In genomic region chr12:47965581-47965980, GRCh38 we compare ENCODE assay signal across 21 cellular contexts. TPM values are rescaled to one million over a fixed set of nuclear protein-coding genes. Genes with fewer than 3 reads are reported as not detected.
DNase-seq lines count a peak whose midpoint lies in the region; ATAC-seq, FAIRE-seq and TF ChIP-seq lines count a peak whose summit lies in the region.
"Had no signal": no experiment of that assay in that cellular context is flagged by ENCODE, and none has a peak within 500 bp of the region (broad histone marks: within the 10 kb centered on the region; RNA-seq: fewer than 3 reads in every experiment).

No MANE protein-coding gene starts in this region.

- SMC1A ChIA-PET in GM12878 (lab: Charles Lee; ENCODE audit: uncharacterized antibody, unreplicated experiment), result interaction anchor here (2.2 kb wide), 1 partner anchor 11 kb away, joined by 4 read pairs; no protein-coding TSS in a partner anchor

- ATAC-seq in activated CD8-positive, alpha-beta memory T cell treated with anti-CD3 and anti-CD28 coated beads, Interleukin-2, amount 10 ng/mL, durations not matched to agents 7 days and 5 days, result no peak
- ATAC-seq in GM12878 (no peak), esophagus mucosa (no peak), Right ventricle myocardium inferior (no peak)
- ATAC-seq: activated CD4-positive, CD25-positive, alpha-beta regulatory T cell treated with anti-CD3 and anti-CD28 coated beads, Interleukin-2, amount 50 U/mL, for 24 hours; right cardiac atrium had no signal

- POLR2A ChIA-PET in GM12878 (lab: Charles Lee), result interaction anchor here (0.5 to 0.8 kb wide), 2 partner anchors 188 to 233 kb away, joined by 3 read pairs; no protein-coding TSS in a partner anchor

- H3K4me1 ChIP-seq in GM12878 (ENCODE audit: control insufficient read depth, insufficient read depth, low read length), result peaks cover 3% of the 10 kb centered on the region

- in situ Hi-C loops in GM12878 (cut with MboI), result loop anchor here (5.0 kb wide), 1 partner anchor 197 kb away; no protein-coding TSS in a partner anchor

- no peak for TF ChIP-seq POLR2A in GM12878 (IDR thresholded peaks at IDR 0.05; ENCODE audit: low read depth, low read length)

- no peak for TF ChIP-seq RAD21 in GM12878 (IDR thresholded peaks at IDR 0.05; ENCODE audit: insufficient read depth, low read depth, low read length)

- no TSS peak for BruUV-seq in GM12878 (replicated peaks; lab: Mats Ljungman, UMichigan)

- no peak overlapping the region for H3K27ac ChIP-seq in GM12878 (ENCODE audit: control insufficient read depth, insufficient read depth)
- H3K27ac ChIP-seq: stomach had no signal

- peaks cover 48% of the 10 kb centered on the region for H3K36me3 Mint-ChIP-seq in activated CD8-positive, alpha-beta memory T cell treated with anti-CD3 and anti-CD28 coated beads, Interleukin-2, amount 10 ng/mL, durations not matched to agents 7 days and 5 days
- peaks cover 31% of the 10 kb centered on the region for H3K36me3 Mint-ChIP-seq in nephron (ENCODE audit: low read depth)

- H3K9me3 Mint-ChIP-seq in activated CD8-positive, alpha-beta memory T cell treated with anti-CD3 and anti-CD28 coated beads, Interleukin-2, amount 10 ng/mL, durations not matched to agents 7 days and 5 days (ENCODE audit: low read depth), result no peaks in the 10 kb centered on the region
- H3K9me3 Mint-ChIP-seq in nephron, result no peaks in the 10 kb centered on the region

- H3K4me2 ChIP-seq in GM12878 (ENCODE audit: control insufficient read depth, insufficient read depth), result 0 out of 2 replicates have a peak overlapping the region, but pooled peaks have one; percentile 41

- H3K4me3 ChIP-seq in GM12878, result no peak overlapping the region
- H3K4me3 ChIP-seq: stomach had no signal

- H3K79me2 ChIP-seq in GM12878 (ENCODE audit: control insufficient read depth, insufficient read depth, low read length), result peaks cover 6% of the 10 kb centered on the region

- TF ChIP-seq CTCF in GM12878 (IDR thresholded peaks at IDR 0.05 in 2 of 3, conservative IDR thresholded peaks at IDR 0.05 in 1 of 3; ENCODE audit: control insufficient read depth in 2 of 3, extremely low read depth in 1 of 3, insufficient read depth in 1 of 3, low read depth in 3 of 3, low read length in 3 of 3) (no peak), nephron (IDR thresholded peaks at IDR 0.05; ENCODE audit: unreplicated experiment in 3 of 3) (no peak)

- H3K36me3 ChIP-seq in GM12878 (ENCODE audit: control insufficient read depth in 2 of 2, insufficient read depth in 2 of 2, low read length in 1 of 2), result peaks cover 0 to 12% of the 10 kb centered on the region in 2 experiments; a peak in 2 of 4 replicates

- no peak overlapping the region for H2AFZ ChIP-seq in GM12878 (ENCODE audit: control insufficient read depth, low read depth, low read length)

- CTCF ChIA-PET in activated CD8-positive, alpha-beta memory T cell treated with anti-CD3 and anti-CD28 coated beads, Interleukin-2, amount 10 ng/mL, durations not matched to agents 7 days and 5 days (lab: Charles Lee), result interaction anchor here (2.9 to 4.2 kb wide), 3 partner anchors 15 to 192 kb away, joined by 13 to 30 read pairs (median 25); partner anchors contain the start of genes ASB8 and VDR
- CTCF ChIA-PET in GM12878 (lab: Yijun Ruan, JAX), result interaction anchor here (0.6 to 3.2 kb wide), 8 partner anchors 11 to 202 kb away, joined by 3 to 16 read pairs (median 5); partner anchors contain the start of gene ASB8

- FAIRE-seq in GM19239 (lab: Jason Lieb, UNC), result peak; percentile 14
- FAIRE-seq in GM12878 (lab: Jason Lieb, UNC), result no peak
- FAIRE-seq: keratinocyte had no signal

- no peaks in the 10 kb centered on the region; a peak in 1 of 4 replicates for H3K27me3 ChIP-seq in GM12878 (replicated peaks in 1 of 2; ENCODE audit: control insufficient read depth in 2 of 2, insufficient read depth in 2 of 2, low read length in 1 of 2)
- H3K27me3 ChIP-seq: stomach had no signal

- RAD21 ChIA-PET in GM12878 (lab: Charles Lee; ENCODE audit: unreplicated experiment), result interaction anchor here (2.4 kb wide), 1 partner anchor 199 kb away, joined by 7 read pairs; no protein-coding TSS in a partner anchor

- DNase-seq in activated CD8-positive, alpha-beta memory T cell treated with anti-CD3 and anti-CD28 coated beads, Interleukin-2, amount 10 ng/mL, durations not matched to agents 7 days and 5 days, result no peak
- no peak for DNase-seq in activated CD8-positive, alpha-beta memory T cell treated with anti-CD3 and anti-CD28 coated beads, Interleukin-2, amount 50 U/mL, for 48 hours
- DNase-seq in GM19239 (ENCODE audit: insufficient read length, low spot score) (no peak), GM12878 (ENCODE audit: low read depth, low spot score) (no peak), Right ventricle myocardium inferior (ENCODE audit: missing footprints) (no peak), kidney tubule cell (ENCODE audit: low spot score) (no peak)
- DNase-seq: activated CD8-positive, alpha-beta memory T cell treated with anti-CD3 and anti-CD28 coated beads, Interleukin-2, amount 50 U/mL, for 4 hours; caudate nucleus; effector CD4-positive, alpha-beta T cell; mesendoderm; NCI-H2029; NCI-H446 treated with DMSO at 0.1 percent for 48 hours; nucleus accumbens; right cardiac atrium; SHP77 treated with DMSO at 0.1 percent for 48 hours; stomach had no signal

- peak overlapping the region; percentile 6 for H3K4me3 Mint-ChIP-seq in activated CD8-positive, alpha-beta memory T cell treated with anti-CD3 and anti-CD28 coated beads, Interleukin-2, amount 10 ng/mL, durations not matched to agents 7 days and 5 days
- peak overlapping the region; percentile 60 to 99 (median 98) for H3K4me3 Mint-ChIP-seq in nephron

- no peak overlapping the region for H3K27ac Mint-ChIP-seq in activated CD8-positive, alpha-beta memory T cell treated with anti-CD3 and anti-CD28 coated beads, Interleukin-2, amount 10 ng/mL, durations not matched to agents 7 days and 5 days
- H3K27ac Mint-ChIP-seq in nephron, result no peak overlapping the region

- no peaks in the 10 kb centered on the region; the same call in 1 of the 2 replicates for H4K20me1 ChIP-seq in GM12878 (ENCODE audit: control insufficient read depth, insufficient read depth)

- no peak for TF ChIP-seq EP300 in GM12878 (IDR thresholded peaks at IDR 0.05; ENCODE audit: borderline replicate concordance in 1 of 2, control insufficient read depth in 1 of 2, low read depth in 2 of 2, low read length in 2 of 2)

- H3K4me1 Mint-ChIP-seq in activated CD8-positive, alpha-beta memory T cell treated with anti-CD3 and anti-CD28 coated beads, Interleukin-2, amount 10 ng/mL, durations not matched to agents 7 days and 5 days, result peaks cover 36% of the 10 kb centered on the region
- peaks cover 27% of the 10 kb centered on the region for H3K4me1 Mint-ChIP-seq in nephron

- no peaks in the 10 kb centered on the region for H3K9me3 ChIP-seq in GM12878 (replicated peaks; ENCODE audit: control insufficient read depth, insufficient read depth, low read length)
- H3K9me3 ChIP-seq: stomach had no signal

- 94% methylated on average over 3 of the region's 3 CpGs for WGBS in GM12878 (ENCODE audit: insufficient coverage, insufficient replicate concordance, low lambda C conversion rate, missing lambda C conversion rate)

- H3K27me3 Mint-ChIP-seq in activated CD8-positive, alpha-beta memory T cell treated with anti-CD3 and anti-CD28 coated beads, Interleukin-2, amount 10 ng/mL, durations not matched to agents 7 days and 5 days, result peaks cover 26% of the 10 kb centered on the region
- peaks cover 26% of the 10 kb centered on the region for H3K27me3 Mint-ChIP-seq in nephron (ENCODE audit: low read depth)

- H3K9ac ChIP-seq in GM12878 (ENCODE audit: control insufficient read depth, insufficient read depth, low read length), result no peak overlapping the region

- intact Hi-C loops in GM12878 (cut with micrococcal nuclease; ENCODE audit: unreplicated experiment), result no loop called here
- intact Hi-C loops in Right ventricle myocardium inferior (cut with DNase I), result loop anchor here (5.0 to 10.0 kb wide), 2 partner anchors 57 to 251 kb away; no protein-coding TSS in a partner anchor

RNA-seq across cellular contexts. Expression of gene TMEM106C, which starts 2.2 kb away (rescaled TPM):
- 100 to 1,000 TPM; 162 to 174 TPM for total RNA-seq in activated CD8-positive, alpha-beta memory T cell treated with anti-CD3 and anti-CD28 coated beads, Interleukin-2, amount 10 ng/mL, durations not matched to agents 7 days and 5 days
- 105 and 120 TPM in 2 replicates for total RNA-seq in GM12878 (2013; cell fraction: nucleolus; rRNA removed)
- total RNA-seq in GM12878 (2014; rRNA removed) (106 TPM in 2 replicates), GM12878 (2014; rRNA removed; fragmentation: Illumina TruSeq; extraction: Trizol) (97.4 and 101 TPM in 2 replicates), GM12878 (2021) (90.2 and 93.1 TPM in 2 replicates), esophagus mucosa (45.4 TPM), Right ventricle myocardium inferior (45.6 TPM)
- polyA plus RNA-seq in GM12878 (2011; ENCODE audit: low read depth), result 102 TPM
- polyA plus RNA-seq in GM12878 (2011; rRNA removed) (215 and 280 TPM in 2 replicates), GM12878 (2014; fragmentation: Illumina TruSeq; extraction: Trizol) (142 and 144 TPM in 2 replicates), GM12878 (2014; fragmentation: Nextera tagmentation; extraction: Ambion mirVana) (100 to 1,000 TPM; 190 to 236 TPM), GM12878 (2014; rRNA removed) (114 and 130 TPM in 2 replicates), GM12878 (2016; fragmentation: Nextera tagmentation; extraction: Ambion mirVana) (100 to 1,000 TPM; 177 to 179 TPM)
- 220 and 225 TPM in 2 replicates for polyA plus RNA-seq in GM12878 (2011; cell fraction: cytosol; rRNA removed)
- 244 and 345 TPM in 2 replicates for polyA plus RNA-seq in GM12878 (2011; cell fraction: nucleus; rRNA removed)
- polyA plus RNA-seq in GM12878 (2012), result 77.6 and 88.3 TPM in 2 replicates
- 226 and 281 TPM in 2 replicates for polyA minus RNA-seq in GM12878 (2011; rRNA and poly(A)+ RNA removed)
- 35.0 and 56.6 TPM in 2 replicates for polyA minus RNA-seq in GM12878 (2011; cell fraction: cytosol; rRNA and poly(A)+ RNA removed)
- polyA minus RNA-seq in GM12878 (2011; cell fraction: nucleus; rRNA and poly(A)+ RNA removed), result 128 and 153 TPM in 2 replicates

RNA-seq across cellular contexts. Expression of gene COL2A1, which starts 38.7 kb away (rescaled TPM):
- total RNA-seq in activated CD8-positive, alpha-beta memory T cell treated with anti-CD3 and anti-CD28 coated beads, Interleukin-2, amount 10 ng/mL, durations not matched to agents 7 days and 5 days, result under 1 TPM in 1 of 2 experiments, not detected in 1; 0.33 TPM
- total RNA-seq in GM12878 (2013; cell fraction: nucleolus; rRNA removed), result not detected in 2 replicates
- 0.27 and 0.28 TPM in 2 replicates for total RNA-seq in GM12878 (2014; rRNA removed)
- total RNA-seq in GM12878 (2014; rRNA removed; fragmentation: Illumina TruSeq; extraction: Trizol), result 0.09 and 0.13 TPM in 2 replicates
- 0.66 and 0.67 TPM in 2 replicates for total RNA-seq in GM12878 (2021)
- 0.12 TPM for polyA plus RNA-seq in GM12878 (2011; ENCODE audit: low read depth)
- polyA plus RNA-seq in GM12878 (2011; rRNA removed), result not detected in 2 replicates
- polyA plus RNA-seq in GM12878 (2011; cell fraction: cytosol; rRNA removed), result 0.02 TPM in 1 of 2 replicates, not detected in the other
- polyA plus RNA-seq in GM12878 (2011; cell fraction: nucleus; rRNA removed), result 0.07 and 0.13 TPM in 2 replicates
- polyA plus RNA-seq in GM12878 (2012), result 0.12 and 0.13 TPM in 2 replicates
- 0.12 and 0.25 TPM in 2 replicates for polyA plus RNA-seq in GM12878 (2014; fragmentation: Illumina TruSeq; extraction: Trizol)
- polyA plus RNA-seq in GM12878 (2014; fragmentation: Nextera tagmentation; extraction: Ambion mirVana), result under 1 TPM; 0.06 to 0.09 TPM
- 0.33 and 0.65 TPM in 2 replicates for polyA plus RNA-seq in GM12878 (2014; rRNA removed)
- under 1 TPM; 0.19 TPM for polyA plus RNA-seq in GM12878 (2016; fragmentation: Nextera tagmentation; extraction: Ambion mirVana)
- not detected in 2 replicates for polyA minus RNA-seq in GM12878 (2011; rRNA and poly(A)+ RNA removed)
- polyA minus RNA-seq in GM12878 (2011; cell fraction: cytosol; rRNA and poly(A)+ RNA removed), result not detected in 2 replicates
- polyA minus RNA-seq in GM12878 (2011; cell fraction: nucleus; rRNA and poly(A)+ RNA removed), result not detected in 2 replicates
- total RNA-seq in esophagus mucosa, result not detected
- total RNA-seq in Right ventricle myocardium inferior, result not detected
- total RNA-seq: right cardiac atrium, ureter had no signal
